In genomic region chr10:33136271-33136670, GRCh38 we compare ENCODE assay signal across 11 cellular contexts.
DNase-seq lines count a peak whose midpoint lies in the region; ATAC-seq and TF ChIP-seq lines count a peak whose summit lies in the region.
"Had no signal": no experiment of that assay in that cellular context is flagged by ENCODE, and none has a peak within 500 bp of the region (broad histone marks: within the 10 kb centered on the region; RNA-seq: fewer than 3 reads in every experiment).

No MANE protein-coding gene starts in this region.

- no peak overlapping the region for H3K4me3 ChIP-seq in fibroblast of mammary gland (ENCODE audit: control insufficient read depth, low read depth, low read length)

- ATAC-seq in CD4-positive, alpha-beta T cell (ENCODE audit: poor library complexity), result peak; percentile 6
- ATAC-seq in GM19043 (IDR thresholded peaks at IDR 0.05; ENCODE audit: low read depth, unreplicated experiment), result peak; percentile 42
- no peak for ATAC-seq in activated B cell treated with CpG ODN at 0.5 μM for 24 hours (ENCODE audit: low read depth)

- peaks cover 5% of the 10 kb centered on the region for H3K36me3 Mint-ChIP-seq in CD4-positive, alpha-beta T cell (ENCODE audit: low read depth)
- H3K36me3 Mint-ChIP-seq in activated B cell treated with CpG ODN at 0.5 μM for 24 hours (ENCODE audit: low read depth), result no peaks in the 10 kb centered on the region

- H3K27me3 Mint-ChIP-seq in CD4-positive, alpha-beta T cell, result no peaks in the 10 kb centered on the region
- peaks cover 3% of the 10 kb centered on the region for H3K27me3 Mint-ChIP-seq in activated B cell treated with CpG ODN at 0.5 μM for 24 hours

- TF ChIP-seq CTCF in CD4-positive, alpha-beta T cell (IDR thresholded peaks at IDR 0.05), result no peak
- TF ChIP-seq CTCF in activated B cell treated with CpG ODN at 0.5 μM for 24 hours (IDR thresholded peaks at IDR 0.05), result no peak
- no peak for TF ChIP-seq CTCF in fibroblast of mammary gland (conservative IDR thresholded peaks at IDR 0.05; ENCODE audit: control insufficient read depth, insufficient read depth, low read depth, low read length)

- no peaks in the 10 kb centered on the region for H3K9me3 ChIP-seq in CD4-positive, alpha-beta T cell (ENCODE audit: control insufficient read depth, low read length)

- peak overlapping the region; percentile 63 for H3K4me3 Mint-ChIP-seq in CD4-positive, alpha-beta T cell
- no peak overlapping the region for H3K4me3 Mint-ChIP-seq in activated B cell treated with CpG ODN at 0.5 μM for 24 hours

- no peaks in the 10 kb centered on the region for H3K27me3 ChIP-seq in CD4-positive, alpha-beta T cell (ENCODE audit: control insufficient read depth, insufficient read depth, low read length)

- CTCF ChIA-PET in CD4-positive, alpha-beta T cell (lab: Charles Lee), result no interaction called here
- CTCF ChIA-PET in activated B cell treated with CpG ODN at 0.5 μM for 24 hours (lab: Charles Lee), result no interaction called here

- POLR2A ChIA-PET in CD4-positive, alpha-beta T cell (lab: Charles Lee), result interaction anchor here (0.7 to 5.8 kb wide), 5 partner anchors 10 to 127 kb away, joined by 3 to 33 read pairs (median 3); no protein-coding TSS in a partner anchor
- POLR2A ChIA-PET in activated B cell treated with CpG ODN at 0.5 μM for 24 hours (lab: Charles Lee), result interaction anchor here (1.9 kb wide), 1 partner anchor 17 kb away, joined by 11 read pairs; no protein-coding TSS in a partner anchor

- H3K27ac ChIP-seq in CD4-positive, alpha-beta T cell (ENCODE audit: low read depth, low read length), result no peak overlapping the region

- H3K27ac Mint-ChIP-seq in CD4-positive, alpha-beta T cell, result peak overlapping the region; percentile 93
- H3K27ac Mint-ChIP-seq in activated B cell treated with CpG ODN at 0.5 μM for 24 hours, result peak overlapping the region; percentile 25

- no peak for DNase-seq in CD4-positive, alpha-beta T cell
- DNase-seq in activated B cell treated with CpG ODN at 0.5 μM for 24 hours, result no peak
- peak; percentile 79 for DNase-seq in fibroblast of mammary gland (ENCODE audit: low read depth)
- no peak for DNase-seq in GM03348 (ENCODE audit: low spot score)
- DNase-seq in C1 segment of cervical spinal cord (lab: John Stamatoyannopoulos, UW), result no peak
- no peak for DNase-seq in Ammon's horn (ENCODE audit: low spot score)
- DNase-seq in activated CD4-positive, alpha-beta T cell treated with anti-CD3 and anti-CD28 coated beads for 1 hour, result no peak
- DNase-seq: NCI-H2171, occipital lobe had no signal

- intact Hi-C loops in CD4-positive, alpha-beta T cell (cut with DNase I, micrococcal nuclease), result loop anchor here in 1 of 2 experiments (5.0 to 10.0 kb wide), 2 partner anchors 179 to 1211 kb away; partner anchors contain the start of genes ARHGAP12 and ITGB1
- intact Hi-C loops in activated B cell treated with CpG ODN at 0.5 μM for 24 hours (cut with micrococcal nuclease), result no loop called here

- H3K4me1 Mint-ChIP-seq in CD4-positive, alpha-beta T cell (ENCODE audit: low read depth), result peaks cover 93% of the 10 kb centered on the region
- peaks cover 44% of the 10 kb centered on the region for H3K4me1 Mint-ChIP-seq in activated B cell treated with CpG ODN at 0.5 μM for 24 hours

- no peaks in the 10 kb centered on the region for H3K9me3 Mint-ChIP-seq in CD4-positive, alpha-beta T cell
- H3K9me3 Mint-ChIP-seq in activated B cell treated with CpG ODN at 0.5 μM for 24 hours, result no peaks in the 10 kb centered on the region
- H3K9me3 Mint-ChIP-seq: T-helper 1 cell treated with Interleukin-12 subunit alpha and Interleukin-12 subunit beta and Interleukin-4 antibody, amounts not matched to agents 30 μg/mL and 1 μg/mL, for 36 hours had no signal
